8 cellular contexts compared by ENCODE assay signal in the genomic region with DNA sequence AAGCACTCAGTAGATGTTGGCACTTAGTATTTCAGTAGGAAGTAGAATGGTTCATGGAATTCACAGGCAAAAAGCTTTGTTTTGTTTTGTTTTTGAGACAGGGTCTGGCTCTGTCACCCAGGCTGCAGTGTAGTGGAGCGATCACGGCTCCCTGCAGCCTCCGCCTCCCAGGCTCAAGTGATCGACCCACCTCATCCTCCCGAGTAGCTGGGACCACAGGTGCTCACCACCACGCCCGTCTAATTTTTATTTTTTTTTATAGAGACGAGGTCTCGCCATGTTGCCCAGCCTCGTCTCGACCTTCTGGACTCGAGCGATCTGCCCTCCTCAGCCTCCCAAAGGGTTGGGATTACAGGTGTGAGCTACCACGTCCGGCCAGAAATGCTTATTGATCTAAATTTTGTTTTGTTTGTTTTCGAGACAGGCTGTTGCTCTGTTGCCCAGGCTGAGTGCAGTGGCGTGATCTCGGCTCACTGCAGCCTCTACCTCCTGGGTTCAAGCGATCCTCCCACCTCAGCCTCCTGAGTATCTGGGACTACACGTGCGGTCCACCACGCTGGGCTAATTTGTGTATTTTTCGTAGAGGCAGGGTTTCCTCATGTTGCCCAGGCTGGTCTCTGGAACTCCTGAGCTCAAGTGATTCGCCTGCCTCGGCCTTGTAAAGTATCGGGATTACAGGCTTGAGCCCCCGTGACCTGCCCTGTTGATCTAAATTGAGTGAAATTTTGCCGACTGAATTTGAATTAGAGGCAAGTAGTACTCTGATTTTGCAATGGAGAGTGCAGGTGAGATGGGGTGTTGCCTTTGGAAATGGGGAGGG. TPM values are rescaled to one million over a fixed set of nuclear protein-coding genes. Genes with fewer than 3 reads are reported as not detected.
DNase-seq lines count a peak whose midpoint lies in the region; ATAC-seq and TF ChIP-seq lines count a peak whose summit lies in the region.

No MANE protein-coding gene starts in this region.

- H3K27me3 ChIP-seq in hepatocyte: no peaks in the 10 kb centered on the region

- peaks cover 56% of the 10 kb centered on the region for H3K4me1 Mint-ChIP-seq in activated CD4-positive, alpha-beta memory T cell treated with anti-CD3 and anti-CD28 coated beads for 36 hours (ENCODE audit: low read depth)
- peaks cover 51% of the 10 kb centered on the region for H3K4me1 Mint-ChIP-seq in stimulated activated memory B cell treated with anti-CD40 and anti-IgM and Interleukin-4, amounts not matched to agents 10 μg/mL and 1 μg/mL and 100 μg/mL, for 72 hours

- H3K4me3 Mint-ChIP-seq in activated CD4-positive, alpha-beta memory T cell treated with anti-CD3 and anti-CD28 coated beads for 36 hours: peak overlapping the region; percentile 86
- H3K4me3 Mint-ChIP-seq in stimulated activated memory B cell treated with anti-CD40 and anti-IgM and Interleukin-4, amounts not matched to agents 10 μg/mL and 1 μg/mL and 100 μg/mL, for 72 hours: peak overlapping the region; percentile 97

- H4K20me1 ChIP-seq in hepatocyte (ENCODE audit: insufficient read depth, poor library complexity, severe bottlenecking): peaks cover 33% of the 10 kb centered on the region

- intact Hi-C loops in activated CD4-positive, alpha-beta memory T cell treated with anti-CD3 and anti-CD28 coated beads for 36 hours (cut with micrococcal nuclease): loop anchor here (1.0 kb wide), 1 partner anchor 37 kb away; no protein-coding TSS in a partner anchor

- no peaks in the 10 kb centered on the region for H3K9me3 Mint-ChIP-seq in activated CD4-positive, alpha-beta memory T cell treated with anti-CD3 and anti-CD28 coated beads for 36 hours
- H3K9me3 Mint-ChIP-seq in stimulated activated memory B cell treated with anti-CD40 and anti-IgM and Interleukin-4, amounts not matched to agents 10 μg/mL and 1 μg/mL and 100 μg/mL, for 72 hours: no peaks in the 10 kb centered on the region

- H3K9me2 ChIP-seq in hepatocyte (replicated peaks; ENCODE audit: insufficient read depth): no peaks in the 10 kb centered on the region

- POLR2A ChIA-PET in activated CD4-positive, alpha-beta memory T cell treated with anti-CD3 and anti-CD28 coated beads for 36 hours (lab: Charles Lee): interaction anchor here (1.1 to 3.3 kb wide), 3 partner anchors 27 to 42 kb away, joined by 3 to 70 read pairs (median 12); a partner anchor contains a TSS

- H3K36me3 ChIP-seq in hepatocyte (replicated peaks; ENCODE audit: insufficient read depth, low read depth): no peaks in the 10 kb centered on the region

- DNase-seq in NCI-H2196 (lab: John Stamatoyannopoulos, UW; ENCODE audit: unreplicated experiment) (peak; percentile 36), NCI-H2196 treated with DMSO at 0.1 percent for 48 hours (lab: John Stamatoyannopoulos, UW; ENCODE audit: unreplicated experiment) (no peak), hepatocyte (ENCODE audit: low spot score) (peak; percentile 30), NCI-H2081 treated with DMSO at 0.1 percent for 48 hours (lab: John Stamatoyannopoulos, UW) (no peak)
- DNase-seq in activated CD4-positive, alpha-beta memory T cell treated with anti-CD3 and anti-CD28 coated beads for 36 hours: no peak
- no peak for DNase-seq in stimulated activated naive CD4-positive, alpha-beta T cell treated with Interleukin-2 at 50 U/mL for 16 hours (lab: John Stamatoyannopoulos, UW)

- 88% methylated on average over 28 of the region's 28 CpGs for WGBS in hepatocyte (ENCODE audit: low lambda C conversion rate, missing lambda C conversion rate)

- CTCF ChIA-PET in activated CD4-positive, alpha-beta memory T cell treated with anti-CD3 and anti-CD28 coated beads for 36 hours (lab: Charles Lee): interaction anchor here (0.5 to 4.7 kb wide), 6 partner anchors 11 to 37 kb away, joined by 3 to 59 read pairs (median 4); a partner anchor contains a TSS

- peaks cover 15% of the 10 kb centered on the region for H3K4me1 ChIP-seq in hepatocyte (ENCODE audit: insufficient read depth)

- no peaks in the 10 kb centered on the region for H3K9me3 ChIP-seq in hepatocyte (ENCODE audit: low read depth)

- H2AFZ ChIP-seq in hepatocyte: no peak overlapping the region

- no peak for ATAC-seq in stimulated activated memory B cell treated with anti-CD40 and anti-IgM and Interleukin-4, amounts not matched to agents 10 μg/mL and 1 μg/mL and 100 μg/mL, for 72 hours
- ATAC-seq in GM18870 (IDR thresholded peaks at IDR 0.05; ENCODE audit: unreplicated experiment): no peak

- peak overlapping the region; percentile 35 for H3K27ac Mint-ChIP-seq in activated CD4-positive, alpha-beta memory T cell treated with anti-CD3 and anti-CD28 coated beads for 36 hours
- H3K27ac Mint-ChIP-seq in stimulated activated memory B cell treated with anti-CD40 and anti-IgM and Interleukin-4, amounts not matched to agents 10 μg/mL and 1 μg/mL and 100 μg/mL, for 72 hours: peak overlapping the region; percentile 92

- H3K27me3 Mint-ChIP-seq in activated CD4-positive, alpha-beta memory T cell treated with anti-CD3 and anti-CD28 coated beads for 36 hours: no peaks in the 10 kb centered on the region
- H3K27me3 Mint-ChIP-seq in stimulated activated memory B cell treated with anti-CD40 and anti-IgM and Interleukin-4, amounts not matched to agents 10 μg/mL and 1 μg/mL and 100 μg/mL, for 72 hours: no peaks in the 10 kb centered on the region

- H3K79me2 ChIP-seq in hepatocyte: peaks cover 63% of the 10 kb centered on the region

- H3K27ac ChIP-seq in hepatocyte: peak overlapping the region; percentile 90

- no peak for TF ChIP-seq CTCF in hepatocyte (IDR thresholded peaks at IDR 0.05; ENCODE audit: poor library complexity)

- H3K4me2 ChIP-seq in hepatocyte: peak overlapping the region; percentile 92

- H3K36me3 Mint-ChIP-seq in activated CD4-positive, alpha-beta memory T cell treated with anti-CD3 and anti-CD28 coated beads for 36 hours: peaks cover 14% of the 10 kb centered on the region
- peaks cover 16% of the 10 kb centered on the region for H3K36me3 Mint-ChIP-seq in stimulated activated memory B cell treated with anti-CD40 and anti-IgM and Interleukin-4, amounts not matched to agents 10 μg/mL and 1 μg/mL and 100 μg/mL, for 72 hours

- H3K4me3 ChIP-seq in hepatocyte: peak overlapping the region; percentile 87

RNA-seq across cellular contexts. Expression of a gene that starts 1.7 kb away (rescaled TPM):
- 100 to 1,000 TPM; 112 to 113 TPM for total RNA-seq in activated CD4-positive, alpha-beta memory T cell treated with anti-CD3 and anti-CD28 coated beads for 36 hours
- 86.5 and 100 TPM in 2 replicates for total RNA-seq in hepatocyte
- 90.6 and 95.5 TPM in 2 replicates for polyA plus RNA-seq in hepatocyte

RNA-seq across cellular contexts. Expression of a gene that starts 27.2 kb away (rescaled TPM):
- total RNA-seq in activated CD4-positive, alpha-beta memory T cell treated with anti-CD3 and anti-CD28 coated beads for 36 hours: 1 to 10 TPM; 2.5 to 3.0 TPM
- 0.50 and 2.5 TPM in 2 replicates for total RNA-seq in hepatocyte
- 3.0 and 3.6 TPM in 2 replicates for polyA plus RNA-seq in hepatocyte

Comparison
In these comparisons a context has a peak if more than half of its experiments do, and no peak if none do; other contexts are left out.
1. DNase-seq: peak in NCI-H2196 (single experiment) and hepatocyte (single experiment); none in NCI-H2196 treated with DMSO at 0.1 percent for 48 hours (single experiment), activated CD4-positive, alpha-beta memory T cell treated with anti-CD3 and anti-CD28 coated beads for 36 hours (single experiment), NCI-H2081 treated with DMSO at 0.1 percent for 48 hours (single experiment) and stimulated activated naive CD4-positive, alpha-beta T cell treated with Interleukin-2 at 50 U/mL for 16 hours (single experiment).